ENCODE assay signal across 10 cellular contexts in genomic region chr1:116152577-116152943, GRCh38. TPM values are rescaled to one million over a fixed set of nuclear protein-coding genes. Genes with fewer than 3 reads are reported as not detected.
DNase-seq lines count a peak whose midpoint lies in the region; ATAC-seq lines count a peak whose summit lies in the region.
"Had no signal": no experiment of that assay in that cellular context is flagged by ENCODE, and none has a peak within 500 bp of the region (broad histone marks: within the 10 kb centered on the region; RNA-seq: fewer than 3 reads in every experiment).

No MANE protein-coding gene starts in this region.

- peaks cover 8% of the 10 kb centered on the region for H3K27me3 Mint-ChIP-seq in T-helper 17 cell

- WGBS in iPS DF 6.9 (ENCODE audit: insufficient coverage, insufficient read length), result no CpG with 5 or more reads among the region's 4 CpGs

- peaks cover 3% of the 10 kb centered on the region; the same call in 1 of the 2 replicates for H3K27me3 ChIP-seq in H7 (ENCODE audit: control insufficient read depth, insufficient read depth, low read length)
- H3K27me3 ChIP-seq in iPS DF 6.9 (ENCODE audit: control insufficient read depth, insufficient read depth, low read length), result no peaks in the 10 kb centered on the region
- H3K27me3 ChIP-seq in skeletal muscle tissue (ENCODE audit: control insufficient read depth in 3 of 3, insufficient read depth in 3 of 3, low read length in 3 of 3), result no peaks in the 10 kb centered on the region

- no peaks in the 10 kb centered on the region for H3K4me1 ChIP-seq in iPS DF 6.9 (ENCODE audit: control insufficient read depth, insufficient read depth, low read length)
- peaks cover 12 to 19% (median 19%) of the 10 kb centered on the region in 3 donors for H3K4me1 ChIP-seq in skeletal muscle tissue (ENCODE audit: control insufficient read depth in 3 of 3, insufficient read depth in 3 of 3, low read length in 3 of 3)

- H3K36me3 ChIP-seq in H7 (replicated peaks; ENCODE audit: control insufficient read depth, insufficient read depth, low read length) (no peaks in the 10 kb centered on the region), iPS DF 6.9 (ENCODE audit: control insufficient read depth, insufficient read depth, low read length) (no peaks in the 10 kb centered on the region), skeletal muscle tissue (ENCODE audit: control insufficient read depth in 3 of 3, insufficient read depth in 3 of 3, low read length in 3 of 3) (no peaks in the 10 kb centered on the region)

- no peak for DNase-seq in H7
- no peak for DNase-seq in T-helper 17 cell
- DNase-seq in iPS DF 6.9 (ENCODE audit: low read depth, low spot score), result no peak
- no peak for DNase-seq in germinal center (ENCODE audit: low spot score)
- DNase-seq in hippocampal formation (lab: John Stamatoyannopoulos, UW), result no peak

- peak overlapping the region; percentile 84 for H3K4me3 Mint-ChIP-seq in T-helper 17 cell

- H3K9ac ChIP-seq in skeletal muscle tissue (ENCODE audit: low read depth in 1 of 3, low read length in 3 of 3), result peak overlapping the region; percentile 51 to 83 (median 69)

- no peak overlapping the region for H3K27ac ChIP-seq in iPS DF 6.9 (ENCODE audit: low read length)
- H3K27ac ChIP-seq in skeletal muscle tissue (ENCODE audit: low read depth, low read length), result peak overlapping the region; percentile 12

- H3K9me3 ChIP-seq in T-helper 17 cell (ENCODE audit: control insufficient read depth, low read length, poor library complexity, severe bottlenecking) (no peaks in the 10 kb centered on the region), iPS DF 6.9 (ENCODE audit: control insufficient read depth, insufficient read depth, low read length) (no peaks in the 10 kb centered on the region), skeletal muscle tissue (ENCODE audit: control insufficient read depth in 3 of 3, low read length in 3 of 3) (no peaks in the 10 kb centered on the region)

- peaks cover 19% of the 10 kb centered on the region for H3K4me1 Mint-ChIP-seq in T-helper 17 cell

- no peak for ATAC-seq in T-helper 17 cell
- no peak for ATAC-seq in GM19452 (IDR thresholded peaks at IDR 0.05; ENCODE audit: unreplicated experiment)
- no peak for ATAC-seq in HG02870 (IDR thresholded peaks at IDR 0.05; ENCODE audit: unreplicated experiment)

- peaks cover 3% of the 10 kb centered on the region for H3K36me3 Mint-ChIP-seq in T-helper 17 cell (ENCODE audit: low read depth)

- H3K27ac Mint-ChIP-seq in T-helper 17 cell, result peak overlapping the region; percentile 81

- H3K4me3 ChIP-seq in H7 (ENCODE audit: insufficient read depth, low read depth, low read length) (peak overlapping the region; percentile 49; the same call in 1 of the 2 replicates), iPS DF 6.9 (ENCODE audit: low read length) (peak overlapping the region; percentile 31; the same call in 1 of the 2 replicates), skeletal muscle tissue (ENCODE audit: low read length in 3 of 3) (peak overlapping the region; percentile 59 to 66 (median 65))

RNA-seq across cellular contexts. Expression of gene MAB21L3, which starts 41.4 kb away (rescaled TPM):
- total RNA-seq in H7 (2014; rRNA removed; shearing (Covaris generic)), result 0.07 TPM in 1 of 2 replicates, not detected in the other
- total RNA-seq in T-helper 17 cell (not detected), skeletal muscle tissue (not detected)
- total RNA-seq: activated CD4-positive, alpha-beta T cell treated with anti-CD3 and anti-CD28 coated beads for 36 hours; glomerular endothelial cell had no signal
